Comparison of ENCODE assay signal across 14 cellular contexts in genomic region chr2:142786922-142787702, GRCh38.
"Had no signal": no experiment of that assay in that cellular context is flagged by ENCODE, and none has a peak within 500 bp of the region (broad histone marks: within the 10 kb centered on the region; RNA-seq: fewer than 3 reads in every experiment).

No MANE protein-coding gene starts in this region.

- H3K9ac ChIP-seq: neural progenitor cell had no signal

- ATAC-seq: activated CD4-positive, alpha-beta T cell treated with anti-CD3 and anti-CD28 coated beads for 36 hours; left colon had no signal

- H3K27ac ChIP-seq: neural progenitor cell, ovary, sigmoid colon, spleen had no signal

- H3K4me3 ChIP-seq: neural progenitor cell, ovary, sigmoid colon, spleen had no signal

- H3K9me3 Mint-ChIP-seq: activated CD4-positive, alpha-beta memory T cell treated with anti-CD3 and anti-CD28 coated beads, Interleukin-2, amount 10 ng/mL, durations not matched to agents 7 days and 5 days; activated T-cell treated with anti-CD3 and anti-CD28 coated beads, Interleukin-2, amount 50 U/mL, for 24 hours; neural progenitor cell; stimulated activated naive CD8-positive, alpha-beta T cell treated with anti-CD3 and anti-CD28 coated beads, Interleukin-15, Interleukin-2, amounts not matched to agents 100 ng/mL and 50 ng/mL, for 24 hours had no signal

- H3K4me3 Mint-ChIP-seq: activated CD4-positive, alpha-beta memory T cell treated with anti-CD3 and anti-CD28 coated beads, Interleukin-2, amount 10 ng/mL, durations not matched to agents 7 days and 5 days; activated CD4-positive, alpha-beta T cell treated with anti-CD3 and anti-CD28 coated beads for 36 hours; activated T-cell treated with anti-CD3 and anti-CD28 coated beads, Interleukin-2, amount 50 U/mL, for 24 hours; neural progenitor cell; stimulated activated naive CD8-positive, alpha-beta T cell treated with anti-CD3 and anti-CD28 coated beads, Interleukin-15, Interleukin-2, amounts not matched to agents 100 ng/mL and 50 ng/mL, for 24 hours; type B pancreatic cell had no signal

- H3K27me3 ChIP-seq: neural progenitor cell, ovary, sigmoid colon, spleen had no signal

- H3K4me1 ChIP-seq: neural progenitor cell, sigmoid colon, spleen had no signal

- FAIRE-seq: astrocyte, bronchial epithelial cell had no signal

- H3K36me3 Mint-ChIP-seq: neural progenitor cell, type B pancreatic cell had no signal

- H3K9me3 ChIP-seq: ovary, sigmoid colon had no signal

- H3K27ac Mint-ChIP-seq: activated CD4-positive, alpha-beta memory T cell treated with anti-CD3 and anti-CD28 coated beads, Interleukin-2, amount 10 ng/mL, durations not matched to agents 7 days and 5 days; activated CD4-positive, alpha-beta T cell treated with anti-CD3 and anti-CD28 coated beads for 36 hours; activated T-cell treated with anti-CD3 and anti-CD28 coated beads, Interleukin-2, amount 50 U/mL, for 24 hours; neural progenitor cell; stimulated activated naive CD8-positive, alpha-beta T cell treated with anti-CD3 and anti-CD28 coated beads, Interleukin-15, Interleukin-2, amounts not matched to agents 100 ng/mL and 50 ng/mL, for 24 hours; type B pancreatic cell had no signal

- H2AFZ ChIP-seq: neural progenitor cell had no signal

- H3K4me2 ChIP-seq: neural progenitor cell had no signal

- H3K27me3 Mint-ChIP-seq: activated CD4-positive, alpha-beta memory T cell treated with anti-CD3 and anti-CD28 coated beads, Interleukin-2, amount 10 ng/mL, durations not matched to agents 7 days and 5 days; activated CD4-positive, alpha-beta T cell treated with anti-CD3 and anti-CD28 coated beads for 36 hours; activated T-cell treated with anti-CD3 and anti-CD28 coated beads, Interleukin-2, amount 50 U/mL, for 24 hours; stimulated activated naive CD8-positive, alpha-beta T cell treated with anti-CD3 and anti-CD28 coated beads, Interleukin-15, Interleukin-2, amounts not matched to agents 100 ng/mL and 50 ng/mL, for 24 hours; type B pancreatic cell had no signal

- H3K36me3 ChIP-seq: neural progenitor cell, ovary, sigmoid colon, spleen had no signal

- H3K4me1 Mint-ChIP-seq: activated CD4-positive, alpha-beta memory T cell treated with anti-CD3 and anti-CD28 coated beads, Interleukin-2, amount 10 ng/mL, durations not matched to agents 7 days and 5 days; activated CD4-positive, alpha-beta T cell treated with anti-CD3 and anti-CD28 coated beads for 36 hours; neural progenitor cell had no signal

- DNase-seq: activated CD4-positive, alpha-beta memory T cell treated with anti-CD3 and anti-CD28 coated beads, Interleukin-2, amount 10 ng/mL, durations not matched to agents 7 days and 5 days; activated CD4-positive, alpha-beta T cell treated with anti-CD3 and anti-CD28 coated beads for 36 hours; activated effector memory CD4-positive, alpha-beta T cell treated with Interleukin-2 at 50 U/mL for 16 hours; activated naive CD4-positive, alpha-beta T cell treated with anti-CD3 and anti-CD28 coated beads, Interleukin-2, amount 50 U/mL, for 16 hours; activated T-cell treated with anti-CD3 and anti-CD28 coated beads, Interleukin-2, amount 50 U/mL, for 24 hours; left colon; ovary; sigmoid colon; spleen had no signal
